In the genomic region with DNA sequence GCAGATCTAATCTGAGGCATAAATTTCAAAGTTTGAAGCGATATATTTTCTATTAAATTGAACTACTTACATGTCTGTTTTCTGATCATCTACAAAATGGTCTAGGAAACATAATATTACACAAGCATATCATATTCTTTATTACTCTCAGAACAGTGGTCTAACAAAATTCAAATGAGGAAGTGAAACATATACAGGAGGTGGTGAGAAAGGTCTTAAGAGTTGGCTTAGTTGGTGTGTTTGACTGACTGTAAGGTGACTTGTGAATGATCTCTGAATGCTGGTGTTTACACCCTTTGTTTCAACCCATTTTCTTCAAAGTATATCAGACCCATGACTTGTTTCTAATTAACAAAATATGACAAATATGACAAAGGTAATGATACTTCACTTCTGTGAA, we compare ENCODE assay signal across 25 cellular contexts.
DNase-seq lines count a peak whose midpoint lies in the region; ATAC-seq and TF ChIP-seq lines count a peak whose summit lies in the region.
"Had no signal": no experiment of that assay in that cellular context is flagged by ENCODE, and none has a peak within 500 bp of the region (broad histone marks: within the 10 kb centered on the region; RNA-seq: fewer than 3 reads in every experiment).

No MANE protein-coding gene starts in this region.

- no peaks in the 10 kb centered on the region for H3K4me1 Mint-ChIP-seq in natural killer cell treated with Interleukin-12 subunit alpha and Interleukin-12 subunit beta and Interleukin-15 and Interleukin-18, amount 100 ng/mL, for 72 hours (ENCODE audit: low read depth in 2 of 2)
- H3K4me1 Mint-ChIP-seq: activated naive CD8-positive, alpha-beta T cell treated with anti-CD3 and anti-CD28 coated beads, Interleukin-2, amount 50 U/mL, for 24 hours; CD4-positive, CD25-positive, alpha-beta regulatory T cell; IgD-negative memory B cell had no signal

- no peaks in the 10 kb centered on the region for H3K4me1 ChIP-seq in colonic mucosa
- H3K4me1 ChIP-seq in upper lobe of right lung: no peaks in the 10 kb centered on the region
- H3K4me1 ChIP-seq: breast epithelium had no signal

- DNase-seq in OCI-M1 (lab: John Stamatoyannopoulos, UW): peak; percentile 44
- DNase-seq in colonic mucosa: no peak
- DNase-seq in DMS79 (lab: John Stamatoyannopoulos, UW): no peak
- no peak for DNase-seq in natural killer cell treated with Interleukin-12 subunit alpha and Interleukin-12 subunit beta and Interleukin-15 and Interleukin-18, amount 100 ng/mL, for 72 hours (ENCODE audit: low spot score)
- no peak for DNase-seq in upper lobe of right lung
- DNase-seq: activated CD4-positive, alpha-beta T cell treated with anti-CD3 and anti-CD28 coated beads, Interleukin-2, amount 50 U/mL, for 1 hour; activated CD8-positive, alpha-beta memory T cell treated with anti-CD3 and anti-CD28 coated beads, Interleukin-2, amount 50 U/mL, for 4 hours; activated effector memory CD4-positive, alpha-beta T cell treated with Interleukin-2 at 50 U/mL for 16 hours; activated naive CD8-positive, alpha-beta T cell treated with anti-CD3 and anti-CD28 coated beads, Interleukin-2, amount 50 U/mL, for 24 hours; CD4-positive, CD25-positive, alpha-beta regulatory T cell; DMS53; NCI-H1092; NCI-H2081 treated with DMSO at 0.1 percent for 48 hours; occipital lobe; right cardiac atrium; SHP77 treated with DMSO at 0.1 percent for 48 hours had no signal

- H3K9me3 Mint-ChIP-seq in natural killer cell treated with Interleukin-12 subunit alpha and Interleukin-12 subunit beta and Interleukin-15 and Interleukin-18, amount 100 ng/mL, for 72 hours: peaks cover 36% of the 10 kb centered on the region

- H3K27ac ChIP-seq in colonic mucosa: no peak overlapping the region
- H3K27ac ChIP-seq in upper lobe of right lung: no peak overlapping the region
- H3K27ac ChIP-seq: breast epithelium, thoracic aorta, VCaP had no signal

- no peak overlapping the region for H3K4me3 Mint-ChIP-seq in natural killer cell treated with Interleukin-12 subunit alpha and Interleukin-12 subunit beta and Interleukin-15 and Interleukin-18, amount 100 ng/mL, for 72 hours
- H3K4me3 Mint-ChIP-seq: activated naive CD8-positive, alpha-beta T cell treated with anti-CD3 and anti-CD28 coated beads, Interleukin-2, amount 50 U/mL, for 24 hours; CD4-positive, CD25-positive, alpha-beta regulatory T cell; IgD-negative memory B cell; T-helper 1 cell treated with Interleukin-12 subunit alpha and Interleukin-12 subunit beta and Interleukin-4 antibody, amounts not matched to agents 30 μg/mL and 1 μg/mL, for 36 hours had no signal

- no peak overlapping the region for H3K9ac ChIP-seq in colonic mucosa (ENCODE audit: low read depth in 2 of 2, low read length in 2 of 2)

- intact Hi-C loops in colonic mucosa (cut with DNase I) (no loop called here), upper lobe of right lung (cut with DNase I) (no loop called here)

- H3K36me3 Mint-ChIP-seq in natural killer cell treated with Interleukin-12 subunit alpha and Interleukin-12 subunit beta and Interleukin-15 and Interleukin-18, amount 100 ng/mL, for 72 hours: peaks cover 11% of the 10 kb centered on the region
- H3K36me3 Mint-ChIP-seq: CD4-positive, CD25-positive, alpha-beta regulatory T cell; IgD-negative memory B cell had no signal

- H3K27me3 ChIP-seq in colonic mucosa: no peaks in the 10 kb centered on the region
- no peaks in the 10 kb centered on the region for H3K27me3 ChIP-seq in upper lobe of right lung
- H3K27me3 ChIP-seq: breast epithelium had no signal

- no peaks in the 10 kb centered on the region for H3K27me3 Mint-ChIP-seq in natural killer cell treated with Interleukin-12 subunit alpha and Interleukin-12 subunit beta and Interleukin-15 and Interleukin-18, amount 100 ng/mL, for 72 hours
- H3K27me3 Mint-ChIP-seq: activated naive CD8-positive, alpha-beta T cell treated with anti-CD3 and anti-CD28 coated beads, Interleukin-2, amount 50 U/mL, for 24 hours; CD4-positive, CD25-positive, alpha-beta regulatory T cell; IgD-negative memory B cell had no signal

- ATAC-seq in GM18858 (IDR thresholded peaks at IDR 0.05; ENCODE audit: unreplicated experiment): peak; percentile 95
- peak; percentile 95 for ATAC-seq in HG02610 (IDR thresholded peaks at IDR 0.05; ENCODE audit: unreplicated experiment)
- peak; percentile 85 for ATAC-seq in HG03565 (IDR thresholded peaks at IDR 0.05; ENCODE audit: unreplicated experiment)
- no peak for ATAC-seq in natural killer cell treated with Interleukin-12 subunit alpha and Interleukin-12 subunit beta and Interleukin-15 and Interleukin-18, amount 100 ng/mL, for 72 hours
- ATAC-seq in upper lobe of right lung: no peak
- ATAC-seq: activated naive CD8-positive, alpha-beta T cell treated with anti-CD3 and anti-CD28 coated beads, Interleukin-2, amount 50 U/mL, for 24 hours; right cardiac atrium had no signal

- no peak overlapping the region for H3K27ac Mint-ChIP-seq in natural killer cell treated with Interleukin-12 subunit alpha and Interleukin-12 subunit beta and Interleukin-15 and Interleukin-18, amount 100 ng/mL, for 72 hours
- H3K27ac Mint-ChIP-seq: activated naive CD8-positive, alpha-beta T cell treated with anti-CD3 and anti-CD28 coated beads, Interleukin-2, amount 50 U/mL, for 24 hours; CD4-positive, CD25-positive, alpha-beta regulatory T cell; IgD-negative memory B cell; T-helper 1 cell treated with Interleukin-12 subunit alpha and Interleukin-12 subunit beta and Interleukin-4 antibody, amounts not matched to agents 30 μg/mL and 1 μg/mL, for 36 hours had no signal

- no peak overlapping the region for H3K4me3 ChIP-seq in colonic mucosa
- no peak overlapping the region for H3K4me3 ChIP-seq in upper lobe of right lung
- H3K4me3 ChIP-seq: breast epithelium, lung, thoracic aorta had no signal

- no peaks in the 10 kb centered on the region for H3K36me3 ChIP-seq in colonic mucosa
- no peaks in the 10 kb centered on the region for H3K36me3 ChIP-seq in upper lobe of right lung
- H3K36me3 ChIP-seq: breast epithelium, thoracic aorta had no signal

- TF ChIP-seq CTCF in colonic mucosa (IDR thresholded peaks at IDR 0.05) (no peak), upper lobe of right lung (IDR thresholded peaks at IDR 0.05) (no peak)

- H3K9me3 ChIP-seq in colonic mucosa (no peaks in the 10 kb centered on the region), upper lobe of right lung (no peaks in the 10 kb centered on the region)
- H3K9me3 ChIP-seq: thoracic aorta had no signal

Comparison
In these comparisons a context has a peak if more than half of its experiments do, and no peak if none do; other contexts are left out.
1. ATAC-seq: peak in GM18858 (single experiment), HG02610 (single experiment) and HG03565 (single experiment); none in natural killer cell treated with Interleukin-12 subunit alpha and Interleukin-12 subunit beta and Interleukin-15 and Interleukin-18, amount 100 ng/mL, for 72 hours (0 of 2) and upper lobe of right lung (single experiment).